Comparison of ENCODE assay signal across 25 cellular contexts in genomic region chr7:98777051-98777450, GRCh38.
"Had no signal": no experiment of that assay in that cellular context is flagged by ENCODE, and none has a peak within 500 bp of the region (broad histone marks: within the 10 kb centered on the region; RNA-seq: fewer than 3 reads in every experiment).

No MANE protein-coding gene starts in this region.

- H3K9me3 ChIP-seq: esophagus squamous epithelium, uterus had no signal

- H3K36me3 ChIP-seq: esophagus squamous epithelium, uterus had no signal

- H3K27ac ChIP-seq: epithelial cell of prostate, esophagus squamous epithelium, skin epidermis, uterus, VCaP had no signal

- ATAC-seq: sciatic nerve; stimulated activated effector memory CD8-positive, alpha-beta T cell treated with anti-CD3 and anti-CD28 coated beads, Interleukin-12 subunit alpha, Interleukin-12 subunit beta, amount 100 ng/mL, for 72 hours had no signal

- DNase-seq: activated CD4-positive, alpha-beta memory T cell treated with anti-CD3 and anti-CD28 coated beads for 36 hours; activated CD4-positive, alpha-beta T cell treated with anti-CD3 and anti-CD28 coated beads for 4 hours; activated CD8-positive, alpha-beta memory T cell treated with anti-CD3 and anti-CD28 coated beads, Interleukin-2, amount 50 U/mL, for 48 hours; activated gamma-delta T cell; activated naive CD4-positive, alpha-beta T cell treated with anti-CD3 and anti-CD28 coated beads, Interleukin-2, amount 10 ng/mL, durations not matched to agents 7 days and 5 days; activated naive CD8-positive, alpha-beta T cell treated with anti-CD3 and anti-CD28 coated beads, Interleukin-2, amount 10 ng/mL, durations not matched to agents 7 days and 5 days; activated T-cell treated with anti-CD3 and anti-CD28 coated beads, Interleukin-2, amount 50 U/mL, for 24 hours; amygdala; central memory CD4-positive, alpha-beta T cell; effector CD8-positive, alpha-beta T cell; esophagus squamous epithelium; foreskin melanocyte; naive B cell; nephron progenitor cell; occipital lobe; stimulated activated CD4-positive, alpha-beta T cell treated with anti-CD3 and anti-CD28 coated beads, Interleukin-12 subunit alpha, Interleukin-12 subunit beta, amount 100 ng/mL, for 4 hours; stimulated activated CD4-positive, alpha-beta T cell treated with anti-CD3 and anti-CD28 coated beads, Interleukin-4, amount 100 ng/mL, for 1 hour; SW 1271; T-helper 9 cell; uterus had no signal

- H3K4me3 ChIP-seq: esophagus squamous epithelium, skin epidermis, uterus had no signal

- H3K4me1 ChIP-seq: esophagus squamous epithelium, uterus had no signal

- H3K27me3 ChIP-seq: uterus had no signal
